Comparison of ENCODE assay signal across 21 cellular contexts in genomic region chr1:171935664-171936063, GRCh38.
A peak's percentile ranks its signal among the peaks of the same experiment; 100 is the strongest.
DNase-seq lines count a peak whose midpoint lies in the region; ATAC-seq and TF ChIP-seq lines count a peak whose summit lies in the region.
"Had no signal": no experiment of that assay in that cellular context is flagged by ENCODE, and none has a peak within 500 bp of the region (broad histone marks: within the 10 kb centered on the region; RNA-seq: fewer than 3 reads in every experiment).

No MANE protein-coding gene starts in this region.

- no peak for TF ChIP-seq CTCF in epithelial cell of proximal tubule (conservative IDR thresholded peaks at IDR 0.05; ENCODE audit: low read depth, low read length)

- DNase-seq in NCI-H146 (lab: John Stamatoyannopoulos, UW) (peak; percentile 10), NCI-H146 treated with DMSO at 0.1 percent for 48 hours (lab: John Stamatoyannopoulos, UW; ENCODE audit: unreplicated experiment) (no peak), NCI-H2171 treated with DMSO at 0.1 percent for 48 hours (lab: John Stamatoyannopoulos, UW) (peak; percentile 60), epithelial cell of proximal tubule (ENCODE audit: low read depth) (peak; percentile 63), renal cortical epithelial cell (ENCODE audit: low read depth) (peak; percentile 91), NK-92 (lab: John Stamatoyannopoulos, UW; ENCODE audit: unreplicated experiment) (no peak), AML-193 (lab: John Stamatoyannopoulos, UW) (no peak)
- DNase-seq: BE2C, IMR-90, KG1, MG63, NCI-H1417, NCI-H187, NCI-H2081 treated with DMSO at 0.1 percent for 48 hours, NCI-H524 treated with DMSO at 0.1 percent for 48 hours, NCI-H82, Right ventricle myocardium superior, RPMI8226, T-cell had no signal

- H3K4me3 ChIP-seq in epithelial cell of proximal tubule (ENCODE audit: low read depth, low read length) = no peak overlapping the region
- H3K4me3 ChIP-seq: MG63, SJSA1 had no signal

- no peak for ATAC-seq in HG03025 (IDR thresholded peaks at IDR 0.05; ENCODE audit: low FRiP score, unreplicated experiment)
- ATAC-seq: T-cell had no signal

Comparison
In these comparisons a context has a peak if more than half of its experiments do, and no peak if none do; other contexts are left out.
1. DNase-seq: peak in NCI-H146 (single experiment), NCI-H2171 treated with DMSO at 0.1 percent for 48 hours (single experiment), epithelial cell of proximal tubule (single experiment) and renal cortical epithelial cell (single experiment); none in NCI-H146 treated with DMSO at 0.1 percent for 48 hours (single experiment), NK-92 (single experiment) and AML-193 (0 of 2).